In genomic region chr9:111113712-111114111, GRCh38 we compare ENCODE assay signal across 16 cellular contexts.
DNase-seq lines count a peak whose midpoint lies in the region; ATAC-seq and TF ChIP-seq lines count a peak whose summit lies in the region.
"Had no signal": no experiment of that assay in that cellular context is flagged by ENCODE, and none has a peak within 500 bp of the region (broad histone marks: within the 10 kb centered on the region; RNA-seq: fewer than 3 reads in every experiment).

No MANE protein-coding gene starts in this region.

- H3K27ac ChIP-seq in mammary epithelial cell (ENCODE audit: insufficient read depth, low read depth, low read length), result no peak overlapping the region
- H3K27ac ChIP-seq in breast epithelium, result no peak overlapping the region
- H3K27ac ChIP-seq in IMR-90 (ENCODE audit: insufficient read depth, low read length), result no peak overlapping the region
- no peak overlapping the region for H3K27ac ChIP-seq in mesendoderm (ENCODE audit: low read depth, low read length)
- peak overlapping the region; percentile 3 for H3K27ac ChIP-seq in vagina
- no peak overlapping the region for H3K27ac ChIP-seq in thyroid gland
- H3K27ac ChIP-seq in left lung, result no peak overlapping the region
- H3K27ac ChIP-seq: 22Rv1; A549; BLaER1 treated with 17β-estradiol and CSF1 and Interleukin-3, amounts not matched to agents 10 nM and 100 nM had no signal

- H3K18ac ChIP-seq in IMR-90 (ENCODE audit: low read depth, low read length) (no peak overlapping the region), mesendoderm (ENCODE audit: low read length) (no peak overlapping the region)

- TF ChIP-seq CTCF in mammary epithelial cell (conservative IDR thresholded peaks at IDR 0.05 in 1 of 2, IDR thresholded peaks at IDR 0.05 in 1 of 2; ENCODE audit: extremely low read depth in 1 of 2, insufficient read depth in 1 of 2, low read depth in 1 of 2, low read length in 2 of 2), result no peak
- TF ChIP-seq CTCF in breast epithelium (IDR thresholded peaks at IDR 0.05), result no peak
- no peak for TF ChIP-seq CTCF in IMR-90 (conservative IDR thresholded peaks at IDR 0.05; ENCODE audit: low read depth, low read length)
- no peak for TF ChIP-seq CTCF in vagina (IDR thresholded peaks at IDR 0.05)
- TF ChIP-seq CTCF in thyroid gland (IDR thresholded peaks at IDR 0.05), result no peak
- TF ChIP-seq CTCF in left lung (IDR thresholded peaks at IDR 0.05), result no peak

- ATAC-seq in IMR-90 (ENCODE audit: low read depth) (no peak), HG02981 (IDR thresholded peaks at IDR 0.05; ENCODE audit: unreplicated experiment) (no peak), left lung (no peak)
- ATAC-seq: A549; CD8-positive, alpha-beta T cell had no signal

- intact Hi-C loops in mammary epithelial cell (cut with micrococcal nuclease), result no loop called here
- intact Hi-C loops in breast epithelium (cut with DNase I; ENCODE audit: low total_unique reads), result loop anchor here (2.0 kb wide), 1 partner anchor 19 kb away; no protein-coding TSS in a partner anchor
- intact Hi-C loops in IMR-90 (cut with micrococcal nuclease), result loop anchor here (5.0 kb wide), 1 partner anchor 56 kb away; no protein-coding TSS in a partner anchor
- intact Hi-C loops in vagina (cut with DNase I), result no loop called here
- intact Hi-C loops in thyroid gland (cut with DNase I), result no loop called here
- intact Hi-C loops in left lung (cut with DNase I), result no loop called here

- H4K91ac ChIP-seq in IMR-90 (ENCODE audit: insufficient read depth, low read depth, low read length), result no peak overlapping the region

- no peak overlapping the region for H4K8ac ChIP-seq in IMR-90 (ENCODE audit: low read depth in 2 of 2, low read length in 2 of 2)
- H4K8ac ChIP-seq in mesendoderm (ENCODE audit: low read depth, low read length), result no peak overlapping the region

- no peaks in the 10 kb centered on the region for H3K9me1 ChIP-seq in IMR-90 (ENCODE audit: insufficient read depth, low read length)

- H3K9ac ChIP-seq in mammary epithelial cell (ENCODE audit: insufficient read depth, low read length) (no peak overlapping the region), IMR-90 (ENCODE audit: low read depth, low read length) (no peak overlapping the region), mesendoderm (ENCODE audit: low read length) (no peak overlapping the region)
- H3K9ac ChIP-seq: BLaER1 treated with 17β-estradiol and CSF1 and Interleukin-3, amounts not matched to agents 10 nM and 100 nM had no signal

- no peak for TF ChIP-seq POLR2A in breast epithelium (IDR thresholded peaks at IDR 0.05)
- no peak for TF ChIP-seq POLR2A in IMR-90 (IDR thresholded peaks at IDR 0.05; ENCODE audit: low read depth, low read length)
- no peak for TF ChIP-seq POLR2A in vagina (IDR thresholded peaks at IDR 0.05)
- no peak for TF ChIP-seq POLR2A in thyroid gland (IDR thresholded peaks at IDR 0.05)

- no peaks in the 10 kb centered on the region for H3K9me3 ChIP-seq in mammary epithelial cell (replicated peaks; ENCODE audit: insufficient read depth, low read length)
- no peaks in the 10 kb centered on the region for H3K9me3 ChIP-seq in breast epithelium
- H3K9me3 ChIP-seq in IMR-90 (ENCODE audit: control insufficient read depth, insufficient read depth, low read length), result no peaks in the 10 kb centered on the region
- H3K9me3 ChIP-seq in vagina, result no peaks in the 10 kb centered on the region
- H3K9me3 ChIP-seq in thyroid gland, result no peaks in the 10 kb centered on the region
- H3K9me3 ChIP-seq in left lung, result no peaks in the 10 kb centered on the region
- H3K9me3 ChIP-seq: A549 had no signal

- H3K36me3 ChIP-seq in mammary epithelial cell (ENCODE audit: insufficient read depth, low read length), result no peaks in the 10 kb centered on the region
- no peaks in the 10 kb centered on the region for H3K36me3 ChIP-seq in breast epithelium
- no peaks in the 10 kb centered on the region for H3K36me3 ChIP-seq in IMR-90 (ENCODE audit: control insufficient read depth, insufficient read depth, low read length)
- no peaks in the 10 kb centered on the region for H3K36me3 ChIP-seq in mesendoderm (ENCODE audit: control insufficient read depth, insufficient read depth, low read length)
- H3K36me3 ChIP-seq in vagina, result no peaks in the 10 kb centered on the region
- H3K36me3 ChIP-seq in thyroid gland, result no peaks in the 10 kb centered on the region
- H3K36me3 ChIP-seq in left lung, result no peaks in the 10 kb centered on the region
- H3K36me3 ChIP-seq: BLaER1 treated with 17β-estradiol and CSF1 and Interleukin-3, amounts not matched to agents 10 nM and 100 nM had no signal

- H4K5ac ChIP-seq in IMR-90 (ENCODE audit: low read depth, low read length) (no peak overlapping the region), mesendoderm (ENCODE audit: low read length) (no peak overlapping the region)

- H3K27me3 ChIP-seq in mammary epithelial cell (ENCODE audit: insufficient read depth, low read length), result no peaks in the 10 kb centered on the region
- no peaks in the 10 kb centered on the region for H3K27me3 ChIP-seq in breast epithelium
- H3K27me3 ChIP-seq in IMR-90 (ENCODE audit: control insufficient read depth, insufficient read depth, low read length), result no peaks in the 10 kb centered on the region
- no peaks in the 10 kb centered on the region for H3K27me3 ChIP-seq in mesendoderm (ENCODE audit: insufficient read depth, low read length, poor library complexity)
- H3K27me3 ChIP-seq in vagina, result no peaks in the 10 kb centered on the region
- H3K27me3 ChIP-seq in thyroid gland, result no peaks in the 10 kb centered on the region
- H3K27me3 ChIP-seq in left lung, result no peaks in the 10 kb centered on the region
- H3K27me3 ChIP-seq: BLaER1 treated with 17β-estradiol and CSF1 and Interleukin-3, amounts not matched to agents 10 nM and 100 nM had no signal

- H3K4me3 ChIP-seq in mammary epithelial cell (replicated peaks in 1 of 3; ENCODE audit: insufficient read depth in 1 of 3, low read depth in 2 of 3, low read length in 3 of 3), result no peak overlapping the region
- no peak overlapping the region for H3K4me3 ChIP-seq in breast epithelium
- no peak overlapping the region for H3K4me3 ChIP-seq in IMR-90 (ENCODE audit: insufficient read depth, low read depth, low read length)
- no peak overlapping the region for H3K4me3 ChIP-seq in mesendoderm (ENCODE audit: low read length)
- no peak overlapping the region for H3K4me3 ChIP-seq in vagina
- H3K4me3 ChIP-seq in thyroid gland (replicated peaks in 1 of 3), result no peak overlapping the region
- no peak overlapping the region for H3K4me3 ChIP-seq in left lung
- H3K4me3 ChIP-seq: A549; BLaER1 treated with 17β-estradiol and CSF1 and Interleukin-3, amounts not matched to agents 10 nM and 100 nM had no signal

- POLR2A ChIA-PET in IMR-90 (lab: Charles Lee; ENCODE audit: unreplicated experiment), result no interaction called here

- H2BK120ac ChIP-seq in IMR-90 (ENCODE audit: low read depth, low read length), result no peak overlapping the region
- H2BK120ac ChIP-seq in mesendoderm (ENCODE audit: low read depth, low read length), result no peak overlapping the region

- CTCF ChIA-PET in mammary epithelial cell (lab: Charles Lee; ENCODE audit: low non-redundant PET) (no interaction called here), IMR-90 (lab: Yijun Ruan, JAX) (interaction anchor here (0.6 to 1.4 kb wide), 2 partner anchors 9 to 24 kb away, joined by 3 to 4 read pairs; no protein-coding TSS in a partner anchor)

- H2AFZ ChIP-seq in mammary epithelial cell (ENCODE audit: low read depth, low read length) (peak overlapping the region; percentile 39), IMR-90 (replicated peaks; ENCODE audit: low read length, poor library complexity) (no peak overlapping the region)

- H3K56ac ChIP-seq in IMR-90 (ENCODE audit: extremely low read depth, insufficient read depth, low read length) (no peak overlapping the region), mesendoderm (ENCODE audit: low read length) (no peak overlapping the region)

- dilution Hi-C loops in mammary epithelial cell (cut with HindIII; ENCODE audit: low sequenced_read_pairs), result loop anchor here (5.0 kb wide), 1 partner anchor 49 kb away; no protein-coding TSS in a partner anchor
- dilution Hi-C loops in IMR-90 (cut with HindIII; ENCODE audit: low sequenced_read_pairs, unreplicated experiment), result no loop called here

- no peak overlapping the region for H3K4me2 ChIP-seq in mammary epithelial cell (ENCODE audit: insufficient read depth, low read depth, low read length)
- H3K4me2 ChIP-seq in IMR-90 (ENCODE audit: low read depth, low read length), result no peak overlapping the region
- no peak overlapping the region for H3K4me2 ChIP-seq in mesendoderm (ENCODE audit: low read length)
- H3K4me2 ChIP-seq: A549; BLaER1 treated with 17β-estradiol and CSF1 and Interleukin-3, amounts not matched to agents 10 nM and 100 nM had no signal

- DNase-seq in mammary epithelial cell (no peak), breast epithelium (ENCODE audit: low spot score in 2 of 2) (no peak), IMR-90 (no peak), mesendoderm (peak; percentile 95), vagina (ENCODE audit: extremely low spot score in 2 of 2) (no peak), thyroid gland (no peak), left lung (no peak)
- DNase-seq: Calu3; CD8-positive, alpha-beta T cell; DMS79 treated with DMSO at 0.1 percent for 48 hours; HCEC 1CT; KBM-7 had no signal

- H2BK5ac ChIP-seq in IMR-90 (ENCODE audit: low read depth, low read length, poor library complexity, severe bottlenecking) (no peak overlapping the region), mesendoderm (ENCODE audit: low read length) (no peak overlapping the region)

- no peak overlapping the region for H2AK9ac ChIP-seq in IMR-90 (replicated peaks; ENCODE audit: low read depth, low read length, poor library complexity)

- BruUV-seq in mammary epithelial cell (replicated peaks; lab: Mats Ljungman, UMichigan) (no TSS peak), IMR-90 (replicated peaks; lab: Mats Ljungman, UMichigan) (no TSS peak)

- no peak overlapping the region for H2BK15ac ChIP-seq in IMR-90 (ENCODE audit: low read depth, low read length)
- H2BK15ac ChIP-seq in mesendoderm (replicated peaks; ENCODE audit: low read depth), result no peak overlapping the region

- H4K20me1 ChIP-seq in mammary epithelial cell (ENCODE audit: insufficient read depth, low read length) (no peaks in the 10 kb centered on the region), IMR-90 (ENCODE audit: insufficient read depth, low read length) (no peaks in the 10 kb centered on the region)
- H4K20me1 ChIP-seq: BLaER1 treated with 17β-estradiol and CSF1 and Interleukin-3, amounts not matched to agents 10 nM and 100 nM had no signal

- H3K79me2 ChIP-seq in mammary epithelial cell (ENCODE audit: insufficient read depth, low read length) (no peaks in the 10 kb centered on the region), mesendoderm (ENCODE audit: control insufficient read depth, insufficient read depth, low read length) (no peaks in the 10 kb centered on the region)

- no peak overlapping the region for H2BK20ac ChIP-seq in IMR-90 (ENCODE audit: low read depth, low read length)

- 0 out of 2 replicates have a peak overlapping the region, but pooled peaks have one; percentile 19 for H3K14ac ChIP-seq in IMR-90 (replicated peaks; ENCODE audit: low read depth, low read length)

- H3K4me1 ChIP-seq in mammary epithelial cell (ENCODE audit: insufficient read depth, low read length) (no peaks in the 10 kb centered on the region), breast epithelium (no peaks in the 10 kb centered on the region), IMR-90 (ENCODE audit: control insufficient read depth, insufficient read depth, low read length) (peaks cover 5% of the 10 kb centered on the region; the same call in 1 of the 2 replicates), mesendoderm (ENCODE audit: control insufficient read depth, low read depth, low read length) (peaks cover 5% of the 10 kb centered on the region), vagina (no peaks in the 10 kb centered on the region), thyroid gland (no peaks in the 10 kb centered on the region), left lung (peaks cover 0 to 9% of the 10 kb centered on the region in 2 donors)
- H3K4me1 ChIP-seq: A549; BLaER1 treated with 17β-estradiol and CSF1 and Interleukin-3, amounts not matched to agents 10 nM and 100 nM had no signal

- H3K4ac ChIP-seq in IMR-90 (ENCODE audit: low read depth, low read length) (no peak overlapping the region), mesendoderm (ENCODE audit: low read depth, low read length) (no peak overlapping the region)

- H3K23ac ChIP-seq in IMR-90 (ENCODE audit: low read depth, low read length), result no peak overlapping the region
- no peak overlapping the region for H3K23ac ChIP-seq in mesendoderm (ENCODE audit: low read length)

- 46% methylated on average over 2 of the region's 2 CpGs for WGBS in mammary epithelial cell (ENCODE audit: low coverage, missing lambda C conversion rate)
- no CpG with 5 or more reads among the region's 2 CpGs for WGBS in IMR-90 (ENCODE audit: extremely low coverage in 2 of 2, insufficient read length in 1 of 2), 2 experiments
- WGBS in mesendoderm (ENCODE audit: extremely low coverage, insufficient coverage, low lambda C conversion rate), result no CpG with 5 or more reads among the region's 2 CpGs
- WGBS in thyroid gland, 2 donors, result 81 to 86% methylated on average over 2 of the region's 2 CpGs

- TF ChIP-seq RAD21 in IMR-90 (IDR thresholded peaks at IDR 0.05; ENCODE audit: low read length), result no peak

- H3K79me1 ChIP-seq in IMR-90 (ENCODE audit: low read depth in 1 of 2, low read length in 2 of 2), result no peaks in the 10 kb centered on the region
- no peaks in the 10 kb centered on the region for H3K79me1 ChIP-seq in mesendoderm (ENCODE audit: low read length)

- in situ Hi-C loops in mammary epithelial cell (cut with MboI; ENCODE audit: low sequenced_read_pairs in 2 of 2) (no loop called here), IMR-90 (cut with MboI; ENCODE audit: low sequenced_read_pairs) (no loop called here)

- H2AK5ac ChIP-seq in IMR-90 (ENCODE audit: low read depth, low read length) (no peak overlapping the region), mesendoderm (ENCODE audit: low read length) (no peak overlapping the region)

Comparison
In these comparisons a context has a peak if more than half of its experiments do, and no peak if none do; other contexts are left out.
1. intact Hi-C loops: an anchor here in breast epithelium (2.0 kb wide) and IMR-90 (5.0 kb wide); none called in mammary epithelial cell, vagina, thyroid gland and left lung.